In the genomic region with DNA sequence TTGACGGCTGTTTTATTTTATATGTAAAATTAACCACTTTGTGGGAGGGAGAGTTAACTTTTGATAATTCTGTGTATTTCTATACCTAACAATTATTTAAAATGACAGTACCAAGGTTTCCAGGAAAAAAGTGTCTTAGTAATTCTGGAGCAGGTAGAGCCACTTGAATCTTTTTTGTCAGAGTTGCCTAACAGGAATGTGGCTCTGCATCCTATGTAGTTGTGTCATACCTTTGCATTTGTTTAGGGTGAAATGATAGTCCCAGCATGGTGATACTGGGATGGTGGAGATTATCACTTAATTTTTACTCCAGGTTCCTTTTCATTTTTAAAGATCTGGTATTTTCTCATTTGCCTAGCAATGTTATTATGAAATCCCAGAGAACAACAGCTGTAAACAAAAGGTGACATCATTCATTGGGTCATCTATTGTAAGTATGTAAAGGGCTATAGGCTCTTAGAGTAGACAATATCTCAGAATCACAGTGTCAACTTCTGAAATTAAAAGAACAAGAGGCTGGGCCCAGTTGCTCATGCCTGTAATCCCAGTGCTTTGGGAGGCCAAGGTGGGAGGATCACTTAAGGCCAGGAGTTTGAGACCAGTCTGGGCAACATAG, we compare ENCODE assay signal across 18 cellular contexts.
"Had no signal": no experiment of that assay in that cellular context is flagged by ENCODE, and none has a peak within 500 bp of the region (broad histone marks: within the 10 kb centered on the region; RNA-seq: fewer than 3 reads in every experiment).

No MANE protein-coding gene starts in this region.

- H3K4me1 Mint-ChIP-seq: activated naive CD4-positive, alpha-beta T cell treated with anti-CD3 and anti-CD28 coated beads, Interleukin-2, amount 50 U/mL, for 24 hours had no signal

- H3K4me3 ChIP-seq: breast epithelium, tibial nerve had no signal

- H3K36me3 ChIP-seq: breast epithelium, neutrophil, tibial nerve, WERI-Rb-1 had no signal

- ATAC-seq: left cardiac atrium; natural killer cell treated with Interleukin-12 subunit alpha and Interleukin-12 subunit beta and Interleukin-15 and Interleukin-18, amount 100 ng/mL, for 72 hours had no signal

- DNase-seq: activated CD4-positive, alpha-beta T cell treated with anti-CD3 and anti-CD28 coated beads, Interleukin-2, amount 50 U/mL, for 4 hours; activated gamma-delta T cell; cerebellar nuclear complex; cortex of kidney; left cardiac atrium; stimulated activated CD4-positive, alpha-beta T cell treated with anti-CD3 and anti-CD28 coated beads, Interleukin-12 subunit alpha, Interleukin-12 subunit beta, amount 100 ng/mL, for 4 hours; stimulated activated CD4-positive, alpha-beta T cell treated with anti-CD3 and anti-CD28 coated beads, Interleukin-1b, Interleukin-23, amount 100 ng/mL, for 48 hours; stimulated activated CD8-positive, alpha-beta memory T cell treated with anti-CD3 and anti-CD28 coated beads, Interleukin-4, amount 100 ng/mL, for 48 hours; stimulated activated naive CD4-positive, alpha-beta T cell treated with Interleukin-2 at 50 U/mL for 16 hours; substantia nigra; T-helper 2 cell; WERI-Rb-1 had no signal

- H3K27me3 ChIP-seq: breast epithelium, neutrophil, tibial nerve had no signal

- H3K27me3 Mint-ChIP-seq: natural killer cell treated with Interleukin-12 subunit alpha and Interleukin-12 subunit beta and Interleukin-15 and Interleukin-18, amount 100 ng/mL, for 72 hours had no signal

- H3K4me1 ChIP-seq: breast epithelium, parathyroid adenoma had no signal

- H3K9me3 Mint-ChIP-seq: activated naive CD4-positive, alpha-beta T cell treated with anti-CD3 and anti-CD28 coated beads, Interleukin-2, amount 50 U/mL, for 24 hours; natural killer cell treated with Interleukin-12 subunit alpha and Interleukin-12 subunit beta and Interleukin-15 and Interleukin-18, amount 100 ng/mL, for 72 hours had no signal

- H3K27ac ChIP-seq: breast epithelium, neutrophil, parathyroid adenoma, tibial nerve, WERI-Rb-1 had no signal

- H3K27ac Mint-ChIP-seq: activated naive CD4-positive, alpha-beta T cell treated with anti-CD3 and anti-CD28 coated beads, Interleukin-2, amount 50 U/mL, for 24 hours; natural killer cell treated with Interleukin-12 subunit alpha and Interleukin-12 subunit beta and Interleukin-15 and Interleukin-18, amount 100 ng/mL, for 72 hours had no signal

- H3K9me3 ChIP-seq: breast epithelium, neutrophil, tibial nerve had no signal

- H3K36me3 Mint-ChIP-seq: activated naive CD4-positive, alpha-beta T cell treated with anti-CD3 and anti-CD28 coated beads, Interleukin-2, amount 50 U/mL, for 24 hours; natural killer cell treated with Interleukin-12 subunit alpha and Interleukin-12 subunit beta and Interleukin-15 and Interleukin-18, amount 100 ng/mL, for 72 hours had no signal

- H3K4me3 Mint-ChIP-seq: activated naive CD4-positive, alpha-beta T cell treated with anti-CD3 and anti-CD28 coated beads, Interleukin-2, amount 50 U/mL, for 24 hours; natural killer cell treated with Interleukin-12 subunit alpha and Interleukin-12 subunit beta and Interleukin-15 and Interleukin-18, amount 100 ng/mL, for 72 hours had no signal
